8 cellular contexts compared by ENCODE assay signal in genomic region chr11:46237248-46238077, GRCh38. TPM values are rescaled to one million over a fixed set of nuclear protein-coding genes. Genes with fewer than 3 reads are reported as not detected.
DNase-seq lines count a peak whose midpoint lies in the region; ATAC-seq, FAIRE-seq and TF ChIP-seq lines count a peak whose summit lies in the region.

No MANE protein-coding gene starts in this region.

- H4K20me1 ChIP-seq in HepG2 (ENCODE audit: insufficient read depth, low read length), result no peaks in the 10 kb centered on the region

- ATAC-seq in HepG2, result peak; percentile 25
- ATAC-seq in HG03521 (IDR thresholded peaks at IDR 0.05; ENCODE audit: unreplicated experiment), result no peak
- ATAC-seq in HG03354 (IDR thresholded peaks at IDR 0.05; ENCODE audit: poor library complexity, severe bottlenecking, unreplicated experiment), result no peak

- H3K27me3 ChIP-seq in HepG2 (ENCODE audit: control insufficient read depth in 1 of 2, insufficient read depth in 2 of 2, low read length in 2 of 2), result peaks cover 7 to 38% of the 10 kb centered on the region in 2 experiments

- no peak for TF ChIP-seq POLR2A in HepG2 (IDR thresholded peaks at IDR 0.05; ENCODE audit: insufficient read depth in 1 of 2, low read depth in 2 of 2, low read length in 2 of 2)

- H3K9ac ChIP-seq in HepG2 (ENCODE audit: insufficient read depth, low read depth, low read length), result no peak overlapping the region

- intact Hi-C loops in HepG2 (cut with micrococcal nuclease; ENCODE audit: unreplicated experiment), result loop anchor here (10.0 kb wide), 1 partner anchor 113 kb away; the partner anchor contains the start of gene PHF21A

- no TSS peak for BruUV-seq in HepG2 (replicated peaks; lab: Mats Ljungman, UMichigan)

- no peaks in the 10 kb centered on the region for H3K79me2 ChIP-seq in HepG2 (ENCODE audit: insufficient read depth, low read length)

- H3K4me1 ChIP-seq in HepG2 (ENCODE audit: insufficient read depth, low read length), result peaks cover 31% of the 10 kb centered on the region

- peak overlapping the region; percentile 60 to 83 for H3K27ac ChIP-seq in coronary artery
- no peak overlapping the region for H3K27ac ChIP-seq in HepG2 (ENCODE audit: extremely low read length, insufficient read depth, low read length)

- H3K36me3 ChIP-seq in HepG2 (replicated peaks in 1 of 2; ENCODE audit: control insufficient read depth in 1 of 2, insufficient read depth in 2 of 2, low read length in 2 of 2), result no peaks in the 10 kb centered on the region

- CTCF ChIA-PET in HepG2 (lab: Yijun Ruan, JAX; ENCODE audit: low intra/inter-chr PET ratio, low total read pairs), result interaction anchor here (2.2 kb wide), 1 partner anchor 78 kb away, joined by 25 read pairs; no protein-coding TSS in a partner anchor

- in situ Hi-C loops in HepG2 (cut with HindIII; ENCODE audit: extremely low pct_ligation_motif_present, low pct_unique_long_range_greater_than_20kb), result no loop called here

- TF ChIP-seq EP300 in HepG2 (IDR thresholded peaks at IDR 0.05; ENCODE audit: low read depth in 2 of 2, low read length in 2 of 2) (no peak), HepG2 (CRISPR knock-in tag; IDR thresholded peaks at IDR 0.05; ENCODE audit: borderline replicate concordance) (no peak)

- H3K9me3 ChIP-seq in HepG2 (ENCODE audit: low read length), result no peaks in the 10 kb centered on the region

- no peak for TF ChIP-seq CTCF in coronary artery (IDR thresholded peaks at IDR 0.05)
- no peak for TF ChIP-seq CTCF in HepG2 (CRISPR knock-in tag; IDR thresholded peaks at IDR 0.05)

- DNase-seq in DMS114 treated with DMSO at 0.1 percent for 48 hours (lab: John Stamatoyannopoulos, UW; ENCODE audit: unreplicated experiment) (peak; percentile 23), NCI-H146 (lab: John Stamatoyannopoulos, UW) (peak; percentile 69), coronary artery (ENCODE audit: low spot score) (no peak), HepG2 (ENCODE audit: low spot score) (no peak)
- peak; percentile 57 for DNase-seq in activated CD4-positive, alpha-beta T cell treated with anti-CD3 and anti-CD28 coated beads for 4 hours
- DNase-seq in stimulated activated CD4-positive, alpha-beta T cell treated with anti-CD3 and anti-CD28 coated beads, Interleukin-4, amount 100 ng/mL, for 4 hours, result peak; percentile 47 to 59

- peak overlapping the region; percentile 68 for H3K4me3 ChIP-seq in coronary artery
- peak overlapping the region in 2 of 3 experiments; percentile 13 to 65; a peak in 2 of 6 replicates for H3K4me3 ChIP-seq in HepG2 (replicated peaks in 1 of 3; ENCODE audit: insufficient read depth in 1 of 3, low read depth in 2 of 3, low read length in 3 of 3)

- H2AFZ ChIP-seq in HepG2 (ENCODE audit: low read length), result no peak overlapping the region

- POLR2A ChIA-PET in HepG2 (lab: Yijun Ruan, JAX), result no interaction called here

- WGBS in HepG2 (ENCODE audit: low lambda C conversion rate), result 26% methylated on average over 48 of the region's 59 CpGs

- no peak for FAIRE-seq in HepG2 (lab: Jason Lieb, UNC)

- peak overlapping the region; percentile 94 for H3K4me2 ChIP-seq in HepG2 (ENCODE audit: low read depth, low read length)

- no peak for TF ChIP-seq RAD21 in HepG2 (CRISPR knock-in tag; IDR thresholded peaks at IDR 0.05)

TF ChIP-seq in HepG2, 621 proteins besides CTCF, POLR2A, EP300 and RAD21 (continues in another document):
- TF ChIP-seq FOSL2 (CRISPR knock-in tag; IDR thresholded peaks at IDR 0.05) (peak; percentile 51), PAX8 (CRISPR knock-in tag; IDR thresholded peaks at IDR 0.05; ENCODE audit: borderline replicate concordance) (0 out of 2 replicates have a peak, but pooled peaks have one; percentile 34), GABPB1 (CRISPR knock-in tag; IDR thresholded peaks at IDR 0.05) (peak; percentile 44; the same call in 1 of the 2 replicates), KLF6 (CRISPR knock-in tag; IDR thresholded peaks at IDR 0.05) (peak; percentile 18), SCMH1 (CRISPR knock-in tag; IDR thresholded peaks at IDR 0.05; ENCODE audit: borderline replicate concordance) (no peak), ZSCAN22 (CRISPR knock-in tag; IDR thresholded peaks at IDR 0.05) (no peak), ZBTB26 (CRISPR knock-in tag; IDR thresholded peaks at IDR 0.05; ENCODE audit: borderline replicate concordance) (peak; percentile 86; the same call in 1 of the 2 replicates)
- TF ChIP-seq, protein P1, sequence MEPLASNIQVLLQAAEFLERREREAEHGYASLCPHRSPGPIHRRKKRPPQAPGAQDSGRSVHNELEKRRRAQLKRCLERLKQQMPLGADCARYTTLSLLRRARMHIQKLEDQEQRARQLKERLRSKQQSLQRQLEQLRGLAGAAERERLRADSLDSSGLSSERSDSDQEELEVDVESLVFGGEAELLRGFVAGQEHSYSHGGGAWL (CRISPR knock-in tag; IDR thresholded peaks at IDR 0.05), result 0 out of 2 replicates have a peak, but pooled peaks have one; percentile 39
- TF ChIP-seq, protein P2, sequence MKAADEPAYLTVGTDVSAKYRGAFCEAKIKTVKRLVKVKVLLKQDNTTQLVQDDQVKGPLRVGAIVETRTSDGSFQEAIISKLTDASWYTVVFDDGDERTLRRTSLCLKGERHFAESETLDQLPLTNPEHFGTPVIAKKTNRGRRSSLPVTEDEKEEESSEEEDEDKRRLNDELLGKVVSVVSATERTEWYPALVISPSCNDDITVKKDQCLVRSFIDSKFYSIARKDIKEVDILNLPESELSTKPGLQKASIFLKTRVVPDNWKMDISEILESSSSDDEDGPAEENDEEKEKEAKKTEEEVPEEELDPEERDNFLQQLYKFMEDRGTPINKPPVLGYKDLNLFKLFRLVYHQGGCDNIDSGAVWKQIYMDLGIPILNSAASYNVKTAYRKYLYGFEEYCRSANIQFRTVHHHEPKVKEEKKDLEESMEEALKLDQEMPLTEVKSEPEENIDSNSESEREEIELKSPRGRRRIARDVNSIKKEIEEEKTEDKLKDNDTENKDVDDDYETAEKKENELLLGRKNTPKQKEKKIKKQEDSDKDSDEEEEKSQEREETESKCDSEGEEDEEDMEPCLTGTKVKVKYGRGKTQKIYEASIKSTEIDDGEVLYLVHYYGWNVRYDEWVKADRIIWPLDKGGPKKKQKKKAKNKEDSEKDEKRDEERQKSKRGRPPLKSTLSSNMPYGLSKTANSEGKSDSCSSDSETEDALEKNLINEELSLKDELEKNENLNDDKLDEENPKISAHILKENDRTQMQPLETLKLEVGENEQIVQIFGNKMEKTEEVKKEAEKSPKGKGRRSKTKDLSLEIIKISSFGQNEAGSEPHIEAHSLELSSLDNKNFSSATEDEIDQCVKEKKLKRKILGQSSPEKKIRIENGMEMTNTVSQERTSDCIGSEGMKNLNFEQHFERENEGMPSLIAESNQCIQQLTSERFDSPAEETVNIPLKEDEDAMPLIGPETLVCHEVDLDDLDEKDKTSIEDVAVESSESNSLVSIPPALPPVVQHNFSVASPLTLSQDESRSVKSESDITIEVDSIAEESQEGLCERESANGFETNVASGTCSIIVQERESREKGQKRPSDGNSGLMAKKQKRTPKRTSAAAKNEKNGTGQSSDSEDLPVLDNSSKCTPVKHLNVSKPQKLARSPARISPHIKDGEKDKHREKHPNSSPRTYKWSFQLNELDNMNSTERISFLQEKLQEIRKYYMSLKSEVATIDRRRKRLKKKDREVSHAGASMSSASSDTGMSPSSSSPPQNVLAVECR (CRISPR knock-in tag; IDR thresholded peaks at IDR 0.05; ENCODE audit: borderline replicate concordance), result 0 out of 2 replicates have a peak, but pooled peaks have one; percentile 26

RNA-seq across cellular contexts. Expression of gene CREB3L1, which starts 40.0 kb away (rescaled TPM):
- total RNA-seq in HepG2 (2016; rRNA removed; fragmentation: Illumina TruSeq; extraction: Trizol), result not detected in 2 replicates
- not detected in 2 replicates for total RNA-seq in HepG2 (2016; cell fraction: cytosol; rRNA removed; fragmentation: Illumina TruSeq; extraction: Trizol; ENCODE audit: low read depth)
- total RNA-seq in HepG2 (2016; cell fraction: insoluble cytoplasmic fraction; rRNA removed; fragmentation: Illumina TruSeq; extraction: Trizol), result not detected in 2 replicates
- not detected in 2 replicates for total RNA-seq in HepG2 (2016; cell fraction: membrane; rRNA removed; fragmentation: Illumina TruSeq; extraction: Trizol)
- total RNA-seq in HepG2 (2016; cell fraction: nucleus; rRNA removed; fragmentation: Illumina TruSeq; extraction: Trizol), result not detected in 2 replicates
- not detected in 2 replicates for polyA plus RNA-seq in HepG2 (2011; rRNA removed)
- polyA plus RNA-seq in HepG2 (2011; cell fraction: cytosol; rRNA removed), result not detected in 2 replicates
- not detected in 2 replicates for polyA plus RNA-seq in HepG2 (2011; cell fraction: nucleus; rRNA removed)
- 0.04 TPM in 1 of 2 replicates, not detected in the other for polyA plus RNA-seq in HepG2 (2012)
- not detected in 2 replicates for polyA plus RNA-seq in HepG2 (2016; cell fraction: cytosol; fragmentation: Illumina TruSeq; extraction: Trizol; ENCODE audit: low read depth)
- polyA plus RNA-seq in HepG2 (2016; cell fraction: insoluble cytoplasmic fraction; fragmentation: Illumina TruSeq; extraction: Trizol; ENCODE audit: low read depth), result not detected in 2 replicates
- 0.13 TPM in 1 of 2 replicates, not detected in the other for polyA plus RNA-seq in HepG2 (2016; cell fraction: membrane; fragmentation: Illumina TruSeq; extraction: Trizol; ENCODE audit: low read depth)
- not detected in 2 replicates for polyA plus RNA-seq in HepG2 (2016; cell fraction: nucleus; fragmentation: Illumina TruSeq; extraction: Trizol; ENCODE audit: insufficient read depth, low read depth)
- polyA minus RNA-seq in HepG2 (2011; rRNA and poly(A)+ RNA removed; ENCODE audit: low replicate concordance), result 0.12 and 1.6 TPM in 2 replicates
- polyA minus RNA-seq in HepG2 (2011; cell fraction: cytosol; rRNA and poly(A)+ RNA removed), result not detected in 2 replicates
- not detected in 2 replicates for polyA minus RNA-seq in HepG2 (2011; cell fraction: nucleus; rRNA and poly(A)+ RNA removed)

Comparison
In these comparisons a context has a peak if more than half of its experiments do, and no peak if none do; other contexts are left out.
1. DNase-seq: peak in DMS114 treated with DMSO at 0.1 percent for 48 hours (single experiment), NCI-H146 (single experiment), activated CD4-positive, alpha-beta T cell treated with anti-CD3 and anti-CD28 coated beads for 4 hours (2 of 2) and stimulated activated CD4-positive, alpha-beta T cell treated with anti-CD3 and anti-CD28 coated beads, Interleukin-4, amount 100 ng/mL, for 4 hours (2 of 2); none in coronary artery (single experiment) and HepG2 (single experiment).